21 cellular contexts compared by ENCODE assay signal in genomic region chr6:13156381-13156780, GRCh38.
DNase-seq lines count a peak whose midpoint lies in the region; ATAC-seq and TF ChIP-seq lines count a peak whose summit lies in the region.
"Had no signal": no experiment of that assay in that cellular context is flagged by ENCODE, and none has a peak within 500 bp of the region (broad histone marks: within the 10 kb centered on the region; RNA-seq: fewer than 3 reads in every experiment).

No MANE protein-coding gene starts in this region.

- H3K4me3 ChIP-seq in GM23248 (no peak overlapping the region), adipocyte (ENCODE audit: low read length) (no peak overlapping the region), esophagus muscularis mucosa (no peak overlapping the region)
- H3K4me3 ChIP-seq: GM23338, K562, Peyer's patch, SK-N-MC had no signal

- no peaks in the 10 kb centered on the region for H3K4me1 ChIP-seq in GM23248 (ENCODE audit: insufficient read depth)
- H3K4me1 ChIP-seq in adipocyte (ENCODE audit: control insufficient read depth, insufficient read depth, low read length): no peaks in the 10 kb centered on the region
- no peaks in the 10 kb centered on the region for H3K4me1 ChIP-seq in esophagus muscularis mucosa
- H3K4me1 ChIP-seq: Peyer's patch had no signal

- H3F3A ChIP-seq in GM23248 (ENCODE audit: insufficient read depth): no peaks in the 10 kb centered on the region

- H3K27me3 ChIP-seq in GM23248 (replicated peaks; ENCODE audit: insufficient read depth) (no peaks in the 10 kb centered on the region), adipocyte (replicated peaks; ENCODE audit: control insufficient read depth, insufficient read depth, low read length) (no peaks in the 10 kb centered on the region), esophagus muscularis mucosa (no peaks in the 10 kb centered on the region)
- H3K27me3 ChIP-seq: Peyer's patch had no signal

- H2AFZ ChIP-seq in GM23248: no peak overlapping the region
- H2AFZ ChIP-seq: GM23338 had no signal

- H3K9me3 ChIP-seq in GM23248 (ENCODE audit: low read depth) (no peaks in the 10 kb centered on the region), adipocyte (ENCODE audit: control insufficient read depth, low read length) (no peaks in the 10 kb centered on the region), esophagus muscularis mucosa (no peaks in the 10 kb centered on the region)
- H3K9me3 ChIP-seq: Peyer's patch had no signal

- TF ChIP-seq CTCF in esophagus muscularis mucosa (IDR thresholded peaks at IDR 0.05): no peak

- H4K20me1 ChIP-seq in GM23248 (ENCODE audit: insufficient read depth): no peaks in the 10 kb centered on the region

- H3K27ac ChIP-seq in GM23248: no peak overlapping the region
- no peak overlapping the region for H3K27ac ChIP-seq in esophagus muscularis mucosa (replicated peaks in 1 of 4)
- H3K27ac ChIP-seq: Peyer's patch, SK-N-MC had no signal

- ATAC-seq in HG03097 (IDR thresholded peaks at IDR 0.05; ENCODE audit: low FRiP score, unreplicated experiment): no peak
- ATAC-seq: GM23338, HCT116, K562 had no signal

- in situ Hi-C loops in GM23248 (cut with MboI): no loop called here

- TF ChIP-seq EP300 in esophagus muscularis mucosa (IDR thresholded peaks at IDR 0.05): no peak

- intact Hi-C loops in esophagus muscularis mucosa (cut with DNase I): no loop called here

- no peak overlapping the region for H3K4me2 ChIP-seq in GM23248 (ENCODE audit: unreplicated experiment)
- H3K4me2 ChIP-seq: GM23338 had no signal

- no peaks in the 10 kb centered on the region for H3K79me2 ChIP-seq in GM23248 (ENCODE audit: insufficient read depth)

- no peaks in the 10 kb centered on the region for H3K9me2 ChIP-seq in GM23248 (ENCODE audit: insufficient read depth)

- H3K9ac ChIP-seq in GM23248 (no peak overlapping the region), adipocyte (ENCODE audit: low read length) (no peak overlapping the region)

- peak; percentile 14 for DNase-seq in GM23248
- DNase-seq in adipocyte (ENCODE audit: low read depth): peak; percentile 8
- peak; percentile 77 for DNase-seq in fibroblast of gingiva (ENCODE audit: low read depth)
- DNase-seq in kidney tubule cell (ENCODE audit: low spot score): peak; percentile 75
- DNase-seq in activated effector memory CD4-positive, alpha-beta T cell treated with Interleukin-2 at 50 U/mL for 16 hours: no peak
- no peak for DNase-seq in LoVo (ENCODE audit: low spot score)
- DNase-seq in esophagus muscularis mucosa (ENCODE audit: extremely low spot score): no peak
- DNase-seq: DND-41; NCI-H1417; NCI-H187; NCI-H2107; NCI-H510A; NCI-H748 treated with DMSO at 0.1 percent for 48 hours; NK-92 treated with Interleukin-12 subunit alpha and Interleukin-12 subunit beta, amount 100 ng/mL, for 24 hours; Peyer's patch; Right ventricle myocardium superior had no signal

- H3K36me3 ChIP-seq in GM23248 (ENCODE audit: low read depth): no peaks in the 10 kb centered on the region
- H3K36me3 ChIP-seq in adipocyte (ENCODE audit: control insufficient read depth, insufficient read depth, low read length, severe bottlenecking): no peaks in the 10 kb centered on the region
- H3K36me3 ChIP-seq in esophagus muscularis mucosa: peaks cover 0 to 6% (median 0%) of the 10 kb centered on the region in 4 donors
- H3K36me3 ChIP-seq: Peyer's patch had no signal

- WGBS in GM23248 (ENCODE audit: low coverage in 1 of 2, low lambda C conversion rate in 2 of 2, missing lambda C conversion rate in 2 of 2), 2 experiments: 26 to 29% methylated on average over 8 of the region's 8 CpGs
- 90% methylated on average over 8 of the region's 8 CpGs for WGBS in esophagus muscularis mucosa

- TF ChIP-seq POLR2A in esophagus muscularis mucosa (IDR thresholded peaks at IDR 0.05; ENCODE audit: low read depth): no peak

Comparison
In these comparisons a context has a peak if more than half of its experiments do, and no peak if none do; other contexts are left out.
1. DNase-seq: peak in GM23248 (single experiment), adipocyte (single experiment), fibroblast of gingiva (single experiment) and kidney tubule cell (single experiment); none in activated effector memory CD4-positive, alpha-beta T cell treated with Interleukin-2 at 50 U/mL for 16 hours (single experiment), LoVo (single experiment) and esophagus muscularis mucosa (single experiment).